In genomic region chr9:105507096-105507495, GRCh38 we compare ENCODE assay signal across 26 cellular contexts.
"Had no signal": no experiment of that assay in that cellular context is flagged by ENCODE, and none has a peak within 500 bp of the region (broad histone marks: within the 10 kb centered on the region; RNA-seq: fewer than 3 reads in every experiment).

No MANE protein-coding gene starts in this region.

- H3K27me3 ChIP-seq: cardiac muscle cell, neutrophil, suprapubic skin, vagina had no signal

- H3K4me3 ChIP-seq: cardiac muscle cell, left ventricle myocardium inferior, suprapubic skin, vagina had no signal

- H3K79me2 ChIP-seq: parathyroid adenoma had no signal

- H3K4me3 Mint-ChIP-seq: activated B cell treated with CpG ODN at 0.5 μM for 24 hours; activated CD4-positive, alpha-beta T cell treated with anti-CD3 and anti-CD28 coated beads for 36 hours; activated naive CD4-positive, alpha-beta T cell treated with anti-CD3 and anti-CD28 coated beads, Interleukin-2, amount 10 ng/mL, durations not matched to agents 7 days and 5 days; activated T-cell treated with anti-CD3 and anti-CD28 coated beads, Interleukin-2, amount 50 U/mL, for 72 hours; nephron; stimulated activated naive CD8-positive, alpha-beta T cell treated with anti-CD3 and anti-CD28 coated beads, Interleukin-15, Interleukin-2, amounts not matched to agents 100 ng/mL and 50 ng/mL, for 24 hours; T-helper 17 cell; type B pancreatic cell had no signal

- ATAC-seq: activated CD4-positive, alpha-beta T cell treated with anti-CD3 and anti-CD28 coated beads for 36 hours; activated T-cell treated with anti-CD3 and anti-CD28 coated beads, Interleukin-2, amount 50 U/mL, for 72 hours; esophagus mucosa; right cardiac atrium; T-helper 17 cell had no signal

- H3K27ac Mint-ChIP-seq: activated B cell treated with CpG ODN at 0.5 μM for 24 hours; activated CD4-positive, alpha-beta T cell treated with anti-CD3 and anti-CD28 coated beads for 36 hours; activated naive CD4-positive, alpha-beta T cell treated with anti-CD3 and anti-CD28 coated beads, Interleukin-2, amount 10 ng/mL, durations not matched to agents 7 days and 5 days; activated T-cell treated with anti-CD3 and anti-CD28 coated beads, Interleukin-2, amount 50 U/mL, for 72 hours; nephron; stimulated activated naive CD8-positive, alpha-beta T cell treated with anti-CD3 and anti-CD28 coated beads, Interleukin-15, Interleukin-2, amounts not matched to agents 100 ng/mL and 50 ng/mL, for 24 hours; T-helper 17 cell; type B pancreatic cell had no signal

- H3K36me3 ChIP-seq: neutrophil had no signal

- H3K9me3 ChIP-seq: left ventricle myocardium inferior, neutrophil, suprapubic skin, vagina had no signal

- H2AFZ ChIP-seq: parathyroid adenoma had no signal

- H3K36me3 Mint-ChIP-seq: activated naive CD4-positive, alpha-beta T cell treated with anti-CD3 and anti-CD28 coated beads, Interleukin-2, amount 10 ng/mL, durations not matched to agents 7 days and 5 days had no signal

- H3K9me3 Mint-ChIP-seq: activated B cell treated with CpG ODN at 0.5 μM for 24 hours; activated naive CD4-positive, alpha-beta T cell treated with anti-CD3 and anti-CD28 coated beads, Interleukin-2, amount 10 ng/mL, durations not matched to agents 7 days and 5 days; activated T-cell treated with anti-CD3 and anti-CD28 coated beads, Interleukin-2, amount 50 U/mL, for 72 hours; nephron; stimulated activated naive CD8-positive, alpha-beta T cell treated with anti-CD3 and anti-CD28 coated beads, Interleukin-15, Interleukin-2, amounts not matched to agents 100 ng/mL and 50 ng/mL, for 24 hours; type B pancreatic cell had no signal

- H3K27ac ChIP-seq: cardiac muscle cell, left ventricle myocardium inferior, neutrophil, parathyroid adenoma, suprapubic skin, vagina had no signal

- DNase-seq: activated B cell treated with CpG ODN at 0.5 μM for 24 hours; activated CD4-positive, alpha-beta T cell treated with anti-CD3 and anti-CD28 coated beads for 36 hours; activated CD4-positive, alpha-beta T cell treated with anti-CD3 and anti-CD28 coated beads, Interleukin-2, amount 50 U/mL, for 48 hours; activated effector memory CD4-positive, alpha-beta T cell treated with Interleukin-2 at 50 U/mL for 16 hours; activated naive CD4-positive, alpha-beta T cell treated with anti-CD3 and anti-CD28 coated beads, Interleukin-2, amount 10 ng/mL, durations not matched to agents 7 days and 5 days; activated T-cell treated with anti-CD3 and anti-CD28 coated beads, Interleukin-2, amount 50 U/mL, for 72 hours; dermis blood vessel endothelial cell; effector CD8-positive, alpha-beta T cell; foreskin melanocyte; kidney glomerular epithelial cell; left ventricle myocardium inferior; mammary epithelial cell; midbrain; right cardiac atrium; stimulated activated CD4-positive, alpha-beta T cell treated with anti-CD3 and anti-CD28 coated beads, Interleukin-1b, Interleukin-23, amount 100 ng/mL, for 48 hours; T-helper 17 cell had no signal

- H3K4me1 Mint-ChIP-seq: activated CD4-positive, alpha-beta T cell treated with anti-CD3 and anti-CD28 coated beads for 36 hours; activated naive CD4-positive, alpha-beta T cell treated with anti-CD3 and anti-CD28 coated beads, Interleukin-2, amount 10 ng/mL, durations not matched to agents 7 days and 5 days; nephron; T-helper 17 cell had no signal

- H3K27me3 Mint-ChIP-seq: activated B cell treated with CpG ODN at 0.5 μM for 24 hours; activated CD4-positive, alpha-beta T cell treated with anti-CD3 and anti-CD28 coated beads for 36 hours; activated naive CD4-positive, alpha-beta T cell treated with anti-CD3 and anti-CD28 coated beads, Interleukin-2, amount 10 ng/mL, durations not matched to agents 7 days and 5 days; stimulated activated naive CD8-positive, alpha-beta T cell treated with anti-CD3 and anti-CD28 coated beads, Interleukin-15, Interleukin-2, amounts not matched to agents 100 ng/mL and 50 ng/mL, for 24 hours; T-helper 17 cell; type B pancreatic cell had no signal

- H3K9ac ChIP-seq: parathyroid adenoma had no signal

- FAIRE-seq: endothelial cell of umbilical vein had no signal

- H3K4me1 ChIP-seq: left ventricle myocardium inferior, parathyroid adenoma, suprapubic skin, vagina had no signal
